Comparison of ENCODE assay signal across 1 cellular context in the genomic region with DNA sequence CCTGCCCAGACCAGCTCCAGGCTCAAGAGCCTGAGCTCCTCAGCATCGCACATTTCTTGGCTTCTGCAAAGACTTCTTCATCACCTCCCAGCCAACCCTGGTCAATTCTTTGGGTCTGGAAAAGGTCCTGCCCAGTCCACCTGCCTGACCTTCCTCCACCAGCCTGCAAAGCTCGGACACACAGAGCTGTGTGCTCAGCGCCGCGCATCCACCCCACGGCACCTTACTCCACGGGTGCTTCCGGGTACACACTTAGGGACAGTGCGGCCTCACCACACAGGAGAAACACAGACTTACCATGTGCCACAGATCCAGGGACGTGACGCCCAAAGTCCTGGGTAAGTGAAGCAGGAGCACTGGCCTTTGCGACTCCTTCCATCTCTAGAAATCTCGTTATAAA.
TF ChIP-seq lines count a peak whose summit lies in the region.

No MANE protein-coding gene starts in this region.

TF ChIP-seq in H1, 55 proteins besides CTCF, POLR2A, EP300 and RAD21:
- TF ChIP-seq SRF (IDR thresholded peaks at IDR 0.05; ENCODE audit: low read depth, low read length) (no peak), SIX5 (IDR thresholded peaks at IDR 0.05; ENCODE audit: low read depth, low read length) (no peak), CREB1 (IDR thresholded peaks at IDR 0.05) (no peak), JUND (IDR thresholded peaks at IDR 0.05; ENCODE audit: low read length) (no peak)
- TF ChIP-seq, protein P1, sequence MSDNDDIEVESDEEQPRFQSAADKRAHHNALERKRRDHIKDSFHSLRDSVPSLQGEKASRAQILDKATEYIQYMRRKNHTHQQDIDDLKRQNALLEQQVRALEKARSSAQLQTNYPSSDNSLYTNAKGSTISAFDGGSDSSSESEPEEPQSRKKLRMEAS (IDR thresholded peaks at IDR 0.05), result no peak
TF ChIP-seq in H1: peak in this region for 0.
